ENCODE assay signal across 26 cellular contexts in genomic region chr22:45581549-45582080, GRCh38.
"Had no signal": no experiment of that assay in that cellular context is flagged by ENCODE, and none has a peak within 500 bp of the region (broad histone marks: within the 10 kb centered on the region; RNA-seq: fewer than 3 reads in every experiment).

No MANE protein-coding gene starts in this region.

- DNase-seq: activated CD4-positive, alpha-beta memory T cell treated with anti-CD3 and anti-CD28 coated beads for 36 hours; activated CD4-positive, alpha-beta T cell treated with anti-CD3 and anti-CD28 coated beads for 4 hours; activated CD8-positive, alpha-beta memory T cell treated with anti-CD3 and anti-CD28 coated beads, Interleukin-2, amount 50 U/mL, for 4 hours; activated effector memory CD4-positive, alpha-beta T cell treated with anti-CD3 and anti-CD28 coated beads, Interleukin-2, amount 50 U/mL, for 16 hours; activated naive CD4-positive, alpha-beta T cell treated with anti-CD3 and anti-CD28 coated beads for 36 hours; activated naive CD8-positive, alpha-beta T cell treated with anti-CD3 and anti-CD28 coated beads for 36 hours; activated T-cell treated with anti-CD3 and anti-CD28 coated beads, Interleukin-2, amount 50 U/mL, for 1 hour; adrenal gland; body of pancreas; cortex of kidney; effector memory CD8-positive, alpha-beta T cell; erythroblast; gastrocnemius medialis; glutamatergic neuron; left ventricle myocardium superior; mammary epithelial cell; naive thymus-derived CD8-positive, alpha-beta T cell; occipital lobe; stimulated activated CD4-positive, alpha-beta T cell treated with anti-CD3 and anti-CD28 coated beads, Interleukin-4, amount 100 ng/mL, for 24 hours; T-cell; thyroid gland; upper lobe of right lung had no signal

- H3K36me3 ChIP-seq: adrenal gland, gastrocnemius medialis, right lobe of liver, thyroid gland, upper lobe of right lung had no signal

- H3K4me1 ChIP-seq: body of pancreas, gastrocnemius medialis, right lobe of liver, thyroid gland had no signal

- H3K27me3 ChIP-seq: body of pancreas, right lobe of liver, thyroid gland had no signal

- H3K9me3 ChIP-seq: adrenal gland, body of pancreas, gastrocnemius medialis, right lobe of liver, thyroid gland, upper lobe of right lung had no signal

- H3K27ac ChIP-seq: adrenal gland, body of pancreas, gastrocnemius medialis, right lobe of liver, thyroid gland, upper lobe of right lung, VCaP had no signal

- H3K4me3 ChIP-seq: adrenal gland, body of pancreas, gastrocnemius medialis, right lobe of liver, thyroid gland, upper lobe of right lung had no signal

- ATAC-seq: body of pancreas; effector memory CD8-positive, alpha-beta T cell; gastrocnemius medialis; left cardiac atrium; left ventricle myocardium superior; naive thymus-derived CD8-positive, alpha-beta T cell; stimulated activated effector memory CD8-positive, alpha-beta T cell treated with anti-CD3 and anti-CD28 coated beads, Interleukin-12 subunit alpha, Interleukin-12 subunit beta, amount 100 ng/mL, for 72 hours; T-cell; upper lobe of right lung had no signal
